10 cellular contexts compared by ENCODE assay signal in genomic region chr6:111973897-111974639, GRCh38.
DNase-seq lines count a peak whose midpoint lies in the region; ATAC-seq, FAIRE-seq and TF ChIP-seq lines count a peak whose summit lies in the region.
"Had no signal": no experiment of that assay in that cellular context is flagged by ENCODE, and none has a peak within 500 bp of the region (broad histone marks: within the 10 kb centered on the region; RNA-seq: fewer than 3 reads in every experiment).

No MANE protein-coding gene starts in this region.

- H3K79me1 ChIP-seq in trophoblast cell (ENCODE audit: low read length): peaks cover 9% of the 10 kb centered on the region

- H2BK120ac ChIP-seq in trophoblast cell (ENCODE audit: insufficient read depth, low read length, poor library complexity): no peak overlapping the region

- H3K4me1 ChIP-seq in CD4-positive, CD25-positive, alpha-beta regulatory T cell (ENCODE audit: control insufficient read depth, insufficient read depth, low read length, poor library complexity, severe bottlenecking): peaks cover 37% of the 10 kb centered on the region
- peaks cover 9 to 12% of the 10 kb centered on the region in 2 experiments for H3K4me1 ChIP-seq in trophoblast cell (ENCODE audit: control insufficient read depth in 1 of 2, insufficient read depth in 2 of 2, low read length in 2 of 2)

- H2AK5ac ChIP-seq in trophoblast cell (ENCODE audit: low read length): no peak overlapping the region

- no peaks in the 10 kb centered on the region for H3K36me3 ChIP-seq in CD4-positive, CD25-positive, alpha-beta regulatory T cell (ENCODE audit: control insufficient read depth, insufficient read depth, low read length)
- H3K36me3 ChIP-seq in bronchial epithelial cell (ENCODE audit: control insufficient read depth, insufficient read depth, low read length): no peaks in the 10 kb centered on the region
- H3K36me3 ChIP-seq in trophoblast cell (ENCODE audit: control insufficient read depth in 1 of 2, insufficient read depth in 2 of 2, low read length in 2 of 2): no peaks in the 10 kb centered on the region

- no peak overlapping the region for H4K12ac ChIP-seq in trophoblast cell (ENCODE audit: low read depth, low read length)

- H3K4me3 Mint-ChIP-seq in CD4-positive, CD25-positive, alpha-beta regulatory T cell: peak overlapping the region in 3 of 4 donors; percentile 22 to 71 (median 48)
- H3K4me3 Mint-ChIP-seq in natural killer cell: no peak overlapping the region

- no peak for FAIRE-seq in bronchial epithelial cell (lab: Jason Lieb, UNC)

- H4K91ac ChIP-seq in trophoblast cell (ENCODE audit: low read depth, low read length): no peak overlapping the region

- no peaks in the 10 kb centered on the region for H3K27me3 ChIP-seq in CD4-positive, CD25-positive, alpha-beta regulatory T cell (ENCODE audit: control insufficient read depth, insufficient read depth, low read length)
- H3K27me3 ChIP-seq in bronchial epithelial cell (ENCODE audit: control insufficient read depth, insufficient read depth, low read length): no peaks in the 10 kb centered on the region
- no peaks in the 10 kb centered on the region for H3K27me3 ChIP-seq in trophoblast cell (ENCODE audit: insufficient read depth, low read length)

- peak overlapping the region; percentile 56 for H3K4me3 ChIP-seq in CD4-positive, CD25-positive, alpha-beta regulatory T cell (ENCODE audit: low read depth, low read length)
- H3K4me3 ChIP-seq in bronchial epithelial cell (ENCODE audit: low read depth, low read length) (no peak overlapping the region), trophoblast cell (ENCODE audit: low read depth, low read length) (no peak overlapping the region)

- ATAC-seq in CD4-positive, CD25-positive, alpha-beta regulatory T cell (ENCODE audit: low read depth in 2 of 2): no peak
- ATAC-seq in natural killer cell: no peak
- no peak for ATAC-seq in GM19324 (IDR thresholded peaks at IDR 0.05; ENCODE audit: low FRiP score, unreplicated experiment)

- H3K27ac ChIP-seq in CD4-positive, CD25-positive, alpha-beta regulatory T cell (ENCODE audit: insufficient read depth, low read length, poor library complexity, severe bottlenecking): peak overlapping the region; percentile 88
- no peak overlapping the region for H3K27ac ChIP-seq in trophoblast cell (ENCODE audit: low read depth, low read length)

- H3K36me3 Mint-ChIP-seq in CD4-positive, CD25-positive, alpha-beta regulatory T cell: no peaks in the 10 kb centered on the region
- H3K36me3 Mint-ChIP-seq in natural killer cell: no peaks in the 10 kb centered on the region

- WGBS in trophoblast cell (ENCODE audit: extremely low coverage, insufficient coverage, insufficient read length): no CpG with 5 or more reads among the region's 5 CpGs

- no peaks in the 10 kb centered on the region for H3K27me3 Mint-ChIP-seq in CD4-positive, CD25-positive, alpha-beta regulatory T cell
- peaks cover 0 to 9% of the 10 kb centered on the region in 2 donors for H3K27me3 Mint-ChIP-seq in natural killer cell (ENCODE audit: low read depth in 2 of 2)

- no peak overlapping the region for H3K4me2 ChIP-seq in trophoblast cell (ENCODE audit: low read length)

- no peak for DNase-seq in CD4-positive, CD25-positive, alpha-beta regulatory T cell
- DNase-seq in LHCN-M2 (ENCODE audit: low read depth) (peak; percentile 70), bronchial epithelial cell (ENCODE audit: low read depth) (peak; percentile 38), natural killer cell (no peak), activated gamma-delta T cell treated with Interleukin-2 at 50 U/mL for 16 hours (no peak), trophoblast cell (no peak), GF-D8 (lab: John Stamatoyannopoulos, UW) (no peak)
- DNase-seq: SHP77 had no signal

- H3K4me1 Mint-ChIP-seq in CD4-positive, CD25-positive, alpha-beta regulatory T cell: peaks cover 21 to 81% (median 34%) of the 10 kb centered on the region in 4 donors
- peaks cover 15% of the 10 kb centered on the region in 2 donors for H3K4me1 Mint-ChIP-seq in natural killer cell

- no peak overlapping the region for H4K8ac ChIP-seq in trophoblast cell (ENCODE audit: low read depth, low read length)

- H2AFZ ChIP-seq in trophoblast cell (ENCODE audit: insufficient read depth, low read length, poor library complexity): no peak overlapping the region

- no peak overlapping the region for H3K9ac ChIP-seq in trophoblast cell (ENCODE audit: low read length)

- H2BK5ac ChIP-seq in trophoblast cell (ENCODE audit: low read depth, low read length, poor library complexity): no peak overlapping the region

- no peaks in the 10 kb centered on the region for H3K9me3 Mint-ChIP-seq in CD4-positive, CD25-positive, alpha-beta regulatory T cell
- H3K9me3 Mint-ChIP-seq in natural killer cell: no peaks in the 10 kb centered on the region

- H3K14ac ChIP-seq in trophoblast cell (ENCODE audit: low read length): no peak overlapping the region

- H3K4ac ChIP-seq in trophoblast cell (ENCODE audit: low read depth, low read length): no peak overlapping the region

- TF ChIP-seq CTCF in bronchial epithelial cell (IDR thresholded peaks at IDR 0.05; ENCODE audit: insufficient read depth, low read length, severe bottlenecking) (no peak), natural killer cell (IDR thresholded peaks at IDR 0.05) (no peak)

- H3K9me3 ChIP-seq in CD4-positive, CD25-positive, alpha-beta regulatory T cell (ENCODE audit: control insufficient read depth in 2 of 2, low read length in 2 of 2): no peaks in the 10 kb centered on the region
- H3K9me3 ChIP-seq in trophoblast cell (ENCODE audit: insufficient read depth, low read depth, low read length): no peaks in the 10 kb centered on the region

- no peaks in the 10 kb centered on the region for H3K79me2 ChIP-seq in trophoblast cell (ENCODE audit: control insufficient read depth, insufficient read depth, low read length, poor library complexity)

- no peak overlapping the region for H2BK12ac ChIP-seq in trophoblast cell (ENCODE audit: low read length)

- H3K18ac ChIP-seq in trophoblast cell (ENCODE audit: low read length): no peak overlapping the region

- intact Hi-C loops in natural killer cell (cut with micrococcal nuclease): loop anchor here (2.0 kb wide), 1 partner anchor 17 kb away; no protein-coding TSS in a partner anchor

- H3K27ac Mint-ChIP-seq in CD4-positive, CD25-positive, alpha-beta regulatory T cell: peak overlapping the region; percentile 97 to 98 (median 98)
- peak overlapping the region; percentile 75 to 85 for H3K27ac Mint-ChIP-seq in natural killer cell
- H3K27ac Mint-ChIP-seq: progenitor cell of endocrine pancreas had no signal

- H3K23ac ChIP-seq in trophoblast cell (ENCODE audit: low read length): no peak overlapping the region

Comparison
In these comparisons a context has a peak if more than half of its experiments do, and no peak if none do; other contexts are left out.
1. DNase-seq: peak in LHCN-M2 (single experiment) and bronchial epithelial cell (single experiment); none in CD4-positive, CD25-positive, alpha-beta regulatory T cell (0 of 3), natural killer cell (single experiment), activated gamma-delta T cell treated with Interleukin-2 at 50 U/mL for 16 hours (single experiment), trophoblast cell (0 of 2) and GF-D8 (single experiment).